Comparison of ENCODE assay signal across 29 cellular contexts in the genomic region with DNA sequence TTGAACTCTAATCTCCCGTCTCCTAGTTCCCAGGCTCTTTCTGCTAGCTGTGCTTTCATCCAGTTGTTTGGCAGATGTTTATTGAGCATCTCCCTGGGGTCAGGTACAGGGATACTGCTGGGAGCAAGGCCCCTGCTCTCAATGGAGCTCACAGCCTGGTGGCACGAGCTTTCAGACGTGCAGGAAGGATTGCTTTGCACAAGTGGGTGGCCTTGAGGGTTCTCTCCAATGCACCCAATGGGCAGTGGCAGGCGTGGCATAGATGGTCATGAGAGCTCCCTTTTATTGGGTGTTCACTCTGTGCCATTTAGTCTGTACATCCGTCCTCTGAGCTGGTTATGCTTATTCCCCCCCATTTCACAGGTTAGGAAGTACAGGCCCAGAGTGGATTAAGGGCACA.
"Had no signal": no experiment of that assay in that cellular context is flagged by ENCODE, and none has a peak within 500 bp of the region (broad histone marks: within the 10 kb centered on the region; RNA-seq: fewer than 3 reads in every experiment).

No MANE protein-coding gene starts in this region.

- H3K9ac ChIP-seq: neural progenitor cell, parathyroid adenoma had no signal

- H3K4me3 Mint-ChIP-seq: naive thymus-derived CD4-positive, alpha-beta T cell; natural killer cell; nephron; neural progenitor cell; stimulated activated memory B cell treated with anti-CD40 and anti-IgM and Interleukin-4, amounts not matched to agents 10 μg/mL and 1 μg/mL and 100 μg/mL, for 72 hours; stimulated activated naive CD8-positive, alpha-beta T cell treated with anti-CD3 and anti-CD28 coated beads, Interleukin-15, amount 100 ng/mL, for 72 hours; type B pancreatic cell had no signal

- H3K9me3 Mint-ChIP-seq: natural killer cell; neural progenitor cell; stimulated activated memory B cell treated with anti-CD40 and anti-IgM and Interleukin-4, amounts not matched to agents 10 μg/mL and 1 μg/mL and 100 μg/mL, for 72 hours; type B pancreatic cell had no signal

- H3K27me3 ChIP-seq: neural progenitor cell, ovary, right lobe of liver, sigmoid colon, suprapubic skin, testis, tibial artery, transverse colon, vagina had no signal

- H3K4me3 ChIP-seq: neural progenitor cell, ovary, psoas muscle, right lobe of liver, sigmoid colon, suprapubic skin, testis, tibial artery, transverse colon, vagina had no signal

- H3K27ac ChIP-seq: neural progenitor cell, ovary, parathyroid adenoma, psoas muscle, right lobe of liver, sigmoid colon, suprapubic skin, testis, tibial artery, transverse colon, vagina had no signal

- H3K4me1 Mint-ChIP-seq: naive thymus-derived CD4-positive, alpha-beta T cell; natural killer cell; stimulated activated memory B cell treated with anti-CD40 and anti-IgM and Interleukin-4, amounts not matched to agents 10 μg/mL and 1 μg/mL and 100 μg/mL, for 72 hours; stimulated activated naive CD8-positive, alpha-beta T cell treated with anti-CD3 and anti-CD28 coated beads, Interleukin-15, amount 100 ng/mL, for 72 hours had no signal

- ATAC-seq: naive thymus-derived CD4-positive, alpha-beta T cell; natural killer cell; psoas muscle; right lobe of liver; stimulated activated memory B cell treated with anti-CD40 and anti-IgM and Interleukin-4, amounts not matched to agents 10 μg/mL and 1 μg/mL and 100 μg/mL, for 72 hours; stimulated activated naive CD8-positive, alpha-beta T cell treated with anti-CD3 and anti-CD28 coated beads, Interleukin-15, amount 100 ng/mL, for 72 hours; stimulated activated naive CD8-positive, alpha-beta T cell treated with anti-CD3 and anti-CD28 coated beads, Interleukin-15, Interleukin-2, amounts not matched to agents 100 U/mL and 50 U/mL, for 24 hours had no signal

- H3K36me3 ChIP-seq: neural progenitor cell, ovary, right lobe of liver, sigmoid colon, suprapubic skin, tibial artery, transverse colon, vagina had no signal

- H3K36me3 Mint-ChIP-seq: naive thymus-derived CD4-positive, alpha-beta T cell; natural killer cell; neural progenitor cell; stimulated activated memory B cell treated with anti-CD40 and anti-IgM and Interleukin-4, amounts not matched to agents 10 μg/mL and 1 μg/mL and 100 μg/mL, for 72 hours; type B pancreatic cell had no signal

- H3K27ac Mint-ChIP-seq: naive thymus-derived CD4-positive, alpha-beta T cell; natural killer cell; nephron; neural progenitor cell; progenitor cell of endocrine pancreas; stimulated activated memory B cell treated with anti-CD40 and anti-IgM and Interleukin-4, amounts not matched to agents 10 μg/mL and 1 μg/mL and 100 μg/mL, for 72 hours; stimulated activated naive CD8-positive, alpha-beta T cell treated with anti-CD3 and anti-CD28 coated beads, Interleukin-15, amount 100 ng/mL, for 72 hours; type B pancreatic cell had no signal

- H3K9me3 ChIP-seq: ovary, psoas muscle, right lobe of liver, sigmoid colon, suprapubic skin, testis, transverse colon, vagina had no signal

- DNase-seq: naive thymus-derived CD4-positive, alpha-beta T cell; natural killer cell; occipital lobe; ovary; posterior cingulate gyrus; psoas muscle; right lobe of liver; sigmoid colon; small intestine; stimulated activated CD4-positive, alpha-beta T cell treated with anti-CD3 and anti-CD28 coated beads, Interleukin-12 subunit alpha, Interleukin-12 subunit beta, amount 100 ng/mL, for 4 hours; stimulated activated CD4-positive, alpha-beta T cell treated with anti-CD3 and anti-CD28 coated beads, Interleukin-1b, Interleukin-23, amount 100 ng/mL, for 48 hours; stimulated activated CD4-positive, alpha-beta T cell treated with anti-CD3 and anti-CD28 coated beads, Interleukin-4, amount 100 ng/mL, for 1 hour; stimulated activated CD4-positive, alpha-beta T cell treated with anti-CD3 and anti-CD28 coated beads, Interleukin-4, amount 100 ng/mL, for 4 hours; stimulated activated CD8-positive, alpha-beta memory T cell treated with anti-CD3 and anti-CD28 coated beads, Interleukin-4, amount 100 ng/mL, for 48 hours; stimulated activated naive CD4-positive, alpha-beta T cell; stimulated activated naive CD8-positive, alpha-beta T cell treated with anti-CD3 and anti-CD28 coated beads, Interleukin-15, amount 100 ng/mL, for 72 hours; stimulated activated naive CD8-positive, alpha-beta T cell treated with anti-CD3 and anti-CD28 coated beads, Interleukin-15, Interleukin-2, amounts not matched to agents 100 U/mL and 50 U/mL, for 24 hours; substantia nigra; testis; transverse colon had no signal

- H3K27me3 Mint-ChIP-seq: progenitor cell of endocrine pancreas; stimulated activated memory B cell treated with anti-CD40 and anti-IgM and Interleukin-4, amounts not matched to agents 10 μg/mL and 1 μg/mL and 100 μg/mL, for 72 hours; stimulated activated naive CD8-positive, alpha-beta T cell treated with anti-CD3 and anti-CD28 coated beads, Interleukin-15, amount 100 ng/mL, for 72 hours had no signal

- H3K4me1 ChIP-seq: neural progenitor cell, parathyroid adenoma, psoas muscle, right lobe of liver, sigmoid colon, suprapubic skin, testis, tibial artery, transverse colon, vagina had no signal
